8 cellular contexts compared by ENCODE assay signal in the genomic region with DNA sequence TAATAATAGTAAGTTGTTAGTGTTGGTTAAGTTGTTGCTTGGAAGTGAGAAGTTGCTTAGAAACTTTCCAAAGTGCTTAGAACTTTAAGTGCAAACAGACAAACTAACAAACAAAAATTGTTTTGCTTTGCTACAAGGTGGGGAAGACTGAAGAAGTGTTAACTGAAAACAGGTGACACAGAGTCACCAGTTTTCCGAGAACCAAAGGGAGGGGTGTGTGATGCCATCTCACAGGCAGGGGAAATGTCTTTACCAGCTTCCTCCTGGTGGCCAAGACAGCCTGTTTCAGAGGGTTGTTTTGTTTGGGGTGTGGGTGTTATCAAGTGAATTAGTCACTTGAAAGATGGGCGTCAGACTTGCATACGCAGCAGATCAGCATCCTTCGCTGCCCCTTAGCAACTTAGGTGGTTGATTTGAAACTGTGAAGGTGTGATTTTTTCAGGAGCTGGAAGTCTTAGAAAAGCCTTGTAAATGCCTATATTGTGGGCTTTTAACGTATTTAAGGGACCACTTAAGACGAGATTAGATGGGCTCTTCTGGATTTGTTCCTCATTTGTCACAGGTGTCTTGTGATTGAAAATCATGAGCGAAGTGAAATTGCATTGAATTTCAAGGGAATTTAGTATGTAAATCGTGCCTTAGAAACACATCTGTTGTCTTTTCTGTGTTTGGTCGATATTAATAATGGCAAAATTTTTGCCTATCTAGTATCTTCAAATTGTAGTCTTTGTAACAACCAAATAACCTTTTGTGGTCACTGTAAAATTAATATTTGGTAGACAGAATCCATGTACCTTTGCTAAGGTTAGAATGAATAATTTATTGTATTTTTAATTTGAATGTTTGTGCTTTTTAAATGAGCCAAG. TPM values are rescaled to one million over a fixed set of nuclear protein-coding genes. Genes with fewer than 3 reads are reported as not detected.
DNase-seq lines count a peak whose midpoint lies in the region; ATAC-seq and TF ChIP-seq lines count a peak whose summit lies in the region.

No MANE protein-coding gene starts in this region.

- CTCF ChIA-PET in PC-3 (lab: Charles Lee), result no interaction called here

- H3K4me3 ChIP-seq in PC-3 (ENCODE audit: low read length), result peak overlapping the region; percentile 93
- peak overlapping the region; percentile 93 for H3K4me3 ChIP-seq in parathyroid adenoma (ENCODE audit: low read depth, low read length)
- H3K4me3 ChIP-seq in vagina, result peak overlapping the region; percentile 58 to 96

- peaks cover 37% of the 10 kb centered on the region for H3K36me3 ChIP-seq in PC-3 (ENCODE audit: low read depth, low read length)
- H3K36me3 ChIP-seq in parathyroid adenoma (ENCODE audit: control insufficient read depth, insufficient read depth, low read length), result peaks cover 29% of the 10 kb centered on the region
- H3K36me3 ChIP-seq in vagina, result peaks cover 0 to 37% of the 10 kb centered on the region in 2 donors

- intact Hi-C loops in PC-3 (cut with micrococcal nuclease) (no loop called here), vagina (cut with DNase I) (no loop called here)

- TF ChIP-seq CTCF in GM12873 (IDR thresholded peaks at IDR 0.05; ENCODE audit: insufficient read depth, low read depth, low read length, missing control alignments), result peak; percentile 38
- 0 out of 2 replicates have a peak, but pooled peaks have one; percentile 6 for TF ChIP-seq CTCF in PC-3 (conservative IDR thresholded peaks at IDR 0.05; ENCODE audit: low read depth, low read length)
- TF ChIP-seq CTCF in parathyroid adenoma (IDR thresholded peaks at IDR 0.05), result peak; percentile 4
- TF ChIP-seq CTCF in vagina (IDR thresholded peaks at IDR 0.05), result peak in 1 of 3 experiments; percentile 17

- H3K4me1 ChIP-seq in PC-3 (ENCODE audit: insufficient read depth, low read length), result peaks cover 37% of the 10 kb centered on the region
- H3K4me1 ChIP-seq in parathyroid adenoma, result peaks cover 10% of the 10 kb centered on the region
- peaks cover 48% of the 10 kb centered on the region for H3K4me1 ChIP-seq in vagina

- no peak overlapping the region for H2AFZ ChIP-seq in PC-3 (ENCODE audit: low read length)
- no peak overlapping the region for H2AFZ ChIP-seq in parathyroid adenoma

- no peaks in the 10 kb centered on the region for H3K27me3 ChIP-seq in PC-3 (ENCODE audit: low read length)
- H3K27me3 ChIP-seq in parathyroid adenoma (ENCODE audit: control insufficient read depth, insufficient read depth, low read length), result no peaks in the 10 kb centered on the region
- H3K27me3 ChIP-seq in vagina, result no peaks in the 10 kb centered on the region

- H3K79me2 ChIP-seq in PC-3 (ENCODE audit: low read length), result peaks cover 92% of the 10 kb centered on the region
- peaks cover 72% of the 10 kb centered on the region for H3K79me2 ChIP-seq in parathyroid adenoma

- H3K27ac ChIP-seq in PC-3 (ENCODE audit: low read length) (peak overlapping the region; percentile 99), parathyroid adenoma (peak overlapping the region; percentile 100), vagina (peak overlapping the region; percentile 99)

- peak in 1 of 2 donors; percentile 33 for TF ChIP-seq POLR2A in vagina (IDR thresholded peaks at IDR 0.05)

- peak; percentile 77 for DNase-seq in PC-3
- DNase-seq in activated T-cell treated with anti-CD3 and anti-CD28 coated beads, Interleukin-2, amount 50 U/mL, for 48 hours, result peak; percentile 80 to 82
- DNase-seq in fibroblast of peridontal ligament (ENCODE audit: extremely low read depth), result peak; percentile 84
- peak in 1 of 2 donors; percentile 89 for DNase-seq in vagina (ENCODE audit: extremely low spot score in 2 of 2)

- H3K9me3 ChIP-seq in PC-3 (ENCODE audit: low read length) (no peaks in the 10 kb centered on the region), parathyroid adenoma (ENCODE audit: control insufficient read depth, low read length) (no peaks in the 10 kb centered on the region), vagina (no peaks in the 10 kb centered on the region)

- H3K9ac ChIP-seq in PC-3 (ENCODE audit: low read length), result peak overlapping the region; percentile 97
- peak overlapping the region; percentile 100 for H3K9ac ChIP-seq in parathyroid adenoma

- BruUV-seq in PC-3 (replicated peaks; lab: Mats Ljungman, UMichigan), result no TSS peak

- ATAC-seq in PC-3, result no peak
- no peak for ATAC-seq in HG02623 (IDR thresholded peaks at IDR 0.05; ENCODE audit: unreplicated experiment)
- ATAC-seq in GM21717 (IDR thresholded peaks at IDR 0.05; ENCODE audit: unreplicated experiment), result no peak

- peaks cover 72% of the 10 kb centered on the region for H4K20me1 ChIP-seq in PC-3 (ENCODE audit: low read length)

- peaks cover 73% of the 10 kb centered on the region for H3F3A ChIP-seq in PC-3 (ENCODE audit: low read length, unreplicated experiment)

- no peaks in the 10 kb centered on the region for H3K9me2 ChIP-seq in PC-3 (replicated peaks; ENCODE audit: low read length)

- H3K4me2 ChIP-seq in PC-3 (ENCODE audit: low read length) (peak overlapping the region; percentile 97), parathyroid adenoma (ENCODE audit: low read length) (peak overlapping the region; percentile 80)

- POLR2A ChIA-PET in PC-3 (lab: Charles Lee; ENCODE audit: unreplicated experiment), result interaction anchor here (1.0 kb wide), 1 partner anchor 74 kb away, joined by 4 read pairs; the partner anchor contains the start of gene MALAT1

RNA-seq across cellular contexts. Expression of gene NEAT1, which starts 2.7 kb away (rescaled TPM):
- total RNA-seq in PC-3 (2014; rRNA removed) (47.9 and 96.6 TPM in 2 replicates), vagina (857 TPM)

RNA-seq across cellular contexts. Expression of gene FRMD8, which starts 38.9 kb away (rescaled TPM):
- total RNA-seq in PC-3 (2014; rRNA removed) (68.3 and 93.2 TPM in 2 replicates), vagina (53.3 TPM)

RNA-seq across cellular contexts. Expression of gene SLC25A45, which starts 42.9 kb away (rescaled TPM):
- total RNA-seq in PC-3 (2014; rRNA removed) (12.7 and 13.1 TPM in 2 replicates), vagina (2.2 TPM)
